30 cellular contexts compared by ENCODE assay signal in genomic region chr18:3907955-3908354, GRCh38.
"Had no signal": no experiment of that assay in that cellular context is flagged by ENCODE, and none has a peak within 500 bp of the region (broad histone marks: within the 10 kb centered on the region; RNA-seq: fewer than 3 reads in every experiment).

No MANE protein-coding gene starts in this region.

- ATAC-seq: lower lobe of right lung; natural killer cell; psoas muscle; sciatic nerve; stimulated activated naive B cell treated with anti-CD40 and anti-IgM and Interleukin-4, amounts not matched to agents 10 μg/mL and 1 μg/mL and 100 μg/mL, for 72 hours; stimulated activated naive CD8-positive, alpha-beta T cell treated with anti-CD3 and anti-CD28 coated beads, Interleukin-15, Interleukin-2, amounts not matched to agents 100 U/mL and 50 U/mL, for 24 hours had no signal

- H3K4me3 ChIP-seq: left ventricle myocardium inferior, lower lobe of right lung, neural progenitor cell, psoas muscle, skin epidermis, stomach, testis, thyroid gland, transverse colon, upper lobe of left lung, vagina had no signal

- H3K27ac ChIP-seq: left ventricle myocardium inferior, lower lobe of right lung, neural progenitor cell, neutrophil, parathyroid adenoma, psoas muscle, skin epidermis, stomach, testis, thyroid gland, transverse colon, upper lobe of left lung, vagina had no signal

- H3K9me3 ChIP-seq: left ventricle myocardium inferior, lower lobe of right lung, neutrophil, psoas muscle, stomach, testis, thyroid gland, transverse colon, upper lobe of left lung, vagina had no signal

- H3K36me3 ChIP-seq: left ventricle myocardium inferior, lower lobe of right lung, neural progenitor cell, neutrophil, stomach, thyroid gland, transverse colon, upper lobe of left lung, vagina had no signal

- FAIRE-seq: islet of Langerhans, kidney had no signal

- DNase-seq: hypothalamus; immature natural killer cell; kidney; left ventricle myocardium inferior; lower lobe of right lung; mammary epithelial cell; mesenchymal stem cell; naive B cell; natural killer cell; nephron progenitor cell; occipital lobe; psoas muscle; stimulated activated CD4-positive, alpha-beta T cell treated with anti-CD3 and anti-CD28 coated beads, Interleukin-12 subunit alpha, Interleukin-12 subunit beta, amount 100 ng/mL, for 4 hours; stimulated activated CD4-positive, alpha-beta T cell treated with anti-CD3 and anti-CD28 coated beads, Interleukin-15, amount 100 ng/mL, for 24 hours; stimulated activated CD4-positive, alpha-beta T cell treated with anti-CD3 and anti-CD28 coated beads, Interleukin-2, amount 100 ng/mL, for 24 hours; stimulated activated CD4-positive, alpha-beta T cell treated with anti-CD3 and anti-CD28 coated beads, Interleukin-4, amount 100 ng/mL, for 1 hour; stimulated activated naive B cell treated with anti-CD40 and anti-IgM and Interleukin-4, amounts not matched to agents 10 μg/mL and 1 μg/mL and 100 μg/mL, for 72 hours; stimulated activated naive CD8-positive, alpha-beta T cell treated with anti-CD3 and anti-CD28 coated beads, Interleukin-15, Interleukin-2, amounts not matched to agents 100 U/mL and 50 U/mL, for 24 hours; stomach; testis; thyroid gland; transverse colon; upper lobe of left lung had no signal

- H3K4me1 ChIP-seq: lower lobe of right lung, parathyroid adenoma, psoas muscle, stomach, testis, thyroid gland, transverse colon, upper lobe of left lung, vagina had no signal

- H3K27me3 ChIP-seq: neural progenitor cell, neutrophil, stomach, testis, thyroid gland, transverse colon, upper lobe of left lung, vagina had no signal
